In the genomic region with DNA sequence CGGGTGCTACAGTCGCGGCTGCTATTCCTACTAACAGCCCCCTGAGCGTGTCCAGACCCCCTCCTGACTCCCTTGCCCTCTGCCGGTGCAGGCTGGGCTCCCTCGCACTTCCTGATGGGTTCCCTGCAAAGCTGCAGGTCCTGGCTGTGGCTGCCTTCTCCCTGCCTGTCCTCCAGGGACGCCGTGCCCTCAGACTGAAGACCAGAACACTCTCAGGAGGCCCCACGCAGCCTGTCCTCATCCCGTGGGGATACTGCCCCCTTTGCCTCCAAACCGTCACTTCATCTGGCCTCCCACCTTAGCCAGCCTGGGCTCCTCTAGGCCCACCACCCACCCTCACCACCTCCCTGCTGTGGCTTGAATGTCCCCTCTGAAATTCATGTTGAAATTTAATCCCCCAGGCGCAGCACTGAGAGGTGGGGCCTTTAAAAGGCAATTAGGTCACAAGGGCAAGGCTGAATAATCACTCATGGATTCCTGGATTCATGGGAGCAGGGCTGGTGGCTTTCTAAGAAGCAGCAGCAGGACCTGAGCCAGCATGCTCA, we compare ENCODE assay signal across 22 cellular contexts.
"Had no signal": no experiment of that assay in that cellular context is flagged by ENCODE, and none has a peak within 500 bp of the region (broad histone marks: within the 10 kb centered on the region; RNA-seq: fewer than 3 reads in every experiment).

No MANE protein-coding gene starts in this region.

- H3K27ac ChIP-seq: left ventricle myocardium inferior, ovary, thoracic aorta, upper lobe of left lung had no signal

- H3K4me1 ChIP-seq: left ventricle myocardium inferior had no signal

- H3K27ac Mint-ChIP-seq: activated B cell treated with CpG ODN at 0.5 μM for 24 hours; activated CD4-positive, alpha-beta memory T cell treated with anti-CD3 and anti-CD28 coated beads, Interleukin-2, amount 10 ng/mL, durations not matched to agents 7 days and 5 days; activated CD8-positive, alpha-beta memory T cell treated with anti-CD3 and anti-CD28 coated beads, Interleukin-2, amount 10 ng/mL, durations not matched to agents 7 days and 5 days; activated naive CD8-positive, alpha-beta T cell treated with anti-CD3 and anti-CD28 coated beads, Interleukin-2, amount 10 ng/mL, durations not matched to agents 7 days and 5 days; activated T-helper 2 cell treated with anti-CD3 and anti-CD28 coated beads, Interferon-gamma antibody, Interleukin-2, Interleukin-4, amounts not matched to agents 10 μg/mL and 5 μg/mL and 100 μg/mL, durations not matched to agents 14 hours and 24 hours and 36 hours; stimulated activated naive B cell treated with anti-CD40 and anti-IgM and Interleukin-4, amounts not matched to agents 10 μg/mL and 1 μg/mL and 100 μg/mL, for 72 hours; T-helper 2 cell treated with Interferon-gamma antibody and Interleukin-4, amounts not matched to agents 5 μg/mL and 100 μg/mL, for 36 hours had no signal

- DNase-seq: activated B cell treated with CpG ODN at 0.5 μM for 24 hours; activated CD4-positive, alpha-beta memory T cell treated with anti-CD3 and anti-CD28 coated beads, Interleukin-2, amount 10 ng/mL, durations not matched to agents 7 days and 5 days; activated CD4-positive, alpha-beta T cell treated with anti-CD3 and anti-CD28 coated beads for 4 hours; activated CD8-positive, alpha-beta memory T cell treated with anti-CD3 and anti-CD28 coated beads, Interleukin-2, amount 10 ng/mL, durations not matched to agents 7 days and 5 days; activated naive CD4-positive, alpha-beta T cell treated with Interleukin-2 at 50 U/mL for 16 hours; activated naive CD8-positive, alpha-beta T cell treated with anti-CD3 and anti-CD28 coated beads, Interleukin-2, amount 10 ng/mL, durations not matched to agents 7 days and 5 days; anterior cingulate cortex; central memory CD4-positive, alpha-beta T cell; cortex of kidney; hypothalamus; left ventricle myocardium inferior; mammary epithelial cell; ovary; stimulated activated CD4-positive, alpha-beta T cell treated with anti-CD3 and anti-CD28 coated beads, Interleukin-4, amount 100 ng/mL, for 4 hours; stimulated activated naive B cell treated with anti-CD40 and anti-IgM and Interleukin-4, amounts not matched to agents 10 μg/mL and 1 μg/mL and 100 μg/mL, for 72 hours; upper lobe of left lung had no signal

- H3K4me3 ChIP-seq: left ventricle myocardium inferior, ovary, smooth muscle cell, thoracic aorta, upper lobe of left lung had no signal

- H3K36me3 Mint-ChIP-seq: activated CD8-positive, alpha-beta memory T cell treated with anti-CD3 and anti-CD28 coated beads, Interleukin-2, amount 10 ng/mL, durations not matched to agents 7 days and 5 days; activated naive CD8-positive, alpha-beta T cell treated with anti-CD3 and anti-CD28 coated beads, Interleukin-2, amount 10 ng/mL, durations not matched to agents 7 days and 5 days; stimulated activated naive B cell treated with anti-CD40 and anti-IgM and Interleukin-4, amounts not matched to agents 10 μg/mL and 1 μg/mL and 100 μg/mL, for 72 hours had no signal

- H3K27me3 Mint-ChIP-seq: activated B cell treated with CpG ODN at 0.5 μM for 24 hours; activated CD4-positive, alpha-beta memory T cell treated with anti-CD3 and anti-CD28 coated beads, Interleukin-2, amount 10 ng/mL, durations not matched to agents 7 days and 5 days; activated CD8-positive, alpha-beta memory T cell treated with anti-CD3 and anti-CD28 coated beads, Interleukin-2, amount 10 ng/mL, durations not matched to agents 7 days and 5 days; activated naive CD8-positive, alpha-beta T cell treated with anti-CD3 and anti-CD28 coated beads, Interleukin-2, amount 10 ng/mL, durations not matched to agents 7 days and 5 days; stimulated activated naive B cell treated with anti-CD40 and anti-IgM and Interleukin-4, amounts not matched to agents 10 μg/mL and 1 μg/mL and 100 μg/mL, for 72 hours had no signal

- H3K36me3 ChIP-seq: left ventricle myocardium inferior, ovary, thoracic aorta, upper lobe of left lung had no signal

- H3K9me3 ChIP-seq: left ventricle myocardium inferior, ovary, thoracic aorta, upper lobe of left lung had no signal

- H3K4me1 Mint-ChIP-seq: activated B cell treated with CpG ODN at 0.5 μM for 24 hours; activated CD4-positive, alpha-beta memory T cell treated with anti-CD3 and anti-CD28 coated beads, Interleukin-2, amount 10 ng/mL, durations not matched to agents 7 days and 5 days; activated CD8-positive, alpha-beta memory T cell treated with anti-CD3 and anti-CD28 coated beads, Interleukin-2, amount 10 ng/mL, durations not matched to agents 7 days and 5 days; stimulated activated naive B cell treated with anti-CD40 and anti-IgM and Interleukin-4, amounts not matched to agents 10 μg/mL and 1 μg/mL and 100 μg/mL, for 72 hours had no signal

- H3K9me3 Mint-ChIP-seq: activated B cell treated with CpG ODN at 0.5 μM for 24 hours; activated CD4-positive, alpha-beta memory T cell treated with anti-CD3 and anti-CD28 coated beads, Interleukin-2, amount 10 ng/mL, durations not matched to agents 7 days and 5 days; activated naive CD8-positive, alpha-beta T cell treated with anti-CD3 and anti-CD28 coated beads, Interleukin-2, amount 10 ng/mL, durations not matched to agents 7 days and 5 days; activated T-helper 2 cell treated with anti-CD3 and anti-CD28 coated beads, Interferon-gamma antibody, Interleukin-2, Interleukin-4, amounts not matched to agents 10 μg/mL and 5 μg/mL and 100 μg/mL, durations not matched to agents 14 hours and 24 hours and 36 hours; stimulated activated naive B cell treated with anti-CD40 and anti-IgM and Interleukin-4, amounts not matched to agents 10 μg/mL and 1 μg/mL and 100 μg/mL, for 72 hours; T-helper 2 cell treated with Interferon-gamma antibody and Interleukin-4, amounts not matched to agents 5 μg/mL and 100 μg/mL, for 36 hours had no signal

- ATAC-seq: activated CD8-positive, alpha-beta memory T cell treated with anti-CD3 and anti-CD28 coated beads, Interleukin-2, amount 10 ng/mL, durations not matched to agents 7 days and 5 days; sciatic nerve; stimulated activated naive B cell treated with anti-CD40 and anti-IgM and Interleukin-4, amounts not matched to agents 10 μg/mL and 1 μg/mL and 100 μg/mL, for 72 hours had no signal

- H3K4me3 Mint-ChIP-seq: activated B cell treated with CpG ODN at 0.5 μM for 24 hours; activated CD4-positive, alpha-beta memory T cell treated with anti-CD3 and anti-CD28 coated beads, Interleukin-2, amount 10 ng/mL, durations not matched to agents 7 days and 5 days; activated CD8-positive, alpha-beta memory T cell treated with anti-CD3 and anti-CD28 coated beads, Interleukin-2, amount 10 ng/mL, durations not matched to agents 7 days and 5 days; activated naive CD8-positive, alpha-beta T cell treated with anti-CD3 and anti-CD28 coated beads, Interleukin-2, amount 10 ng/mL, durations not matched to agents 7 days and 5 days; brain; stimulated activated naive B cell treated with anti-CD40 and anti-IgM and Interleukin-4, amounts not matched to agents 10 μg/mL and 1 μg/mL and 100 μg/mL, for 72 hours; T-helper 2 cell treated with Interferon-gamma antibody and Interleukin-4, amounts not matched to agents 5 μg/mL and 100 μg/mL, for 36 hours had no signal

- H3K4me2 ChIP-seq: smooth muscle cell had no signal

- H3K27me3 ChIP-seq: ovary, upper lobe of left lung had no signal
